Comparison of ENCODE assay signal across 11 cellular contexts in genomic region chr10:13087986-13088618, GRCh38. TPM values are rescaled to one million over a fixed set of nuclear protein-coding genes. Genes with fewer than 3 reads are reported as not detected.
DNase-seq lines count a peak whose midpoint lies in the region; ATAC-seq, FAIRE-seq and TF ChIP-seq lines count a peak whose summit lies in the region.
"Had no signal": no experiment of that assay in that cellular context is flagged by ENCODE, and none has a peak within 500 bp of the region (broad histone marks: within the 10 kb centered on the region; RNA-seq: fewer than 3 reads in every experiment).

No MANE protein-coding gene starts in this region.

- peak; percentile 38 to 71 for DNase-seq in A549 (ENCODE audit: low read depth in 1 of 2, low spot score in 1 of 2)
- DNase-seq in GM04504 (ENCODE audit: low read depth), result peak; percentile 46
- DNase-seq in amniotic stem cell (lab: John Stamatoyannopoulos, UW), result peak; percentile 52
- no peak for DNase-seq in left ventricle myocardium superior
- no peak for DNase-seq in stimulated activated naive CD8-positive, alpha-beta T cell treated with anti-CD3 and anti-CD28 coated beads, Interleukin-15, amount 100 ng/mL, for 72 hours
- no peak for DNase-seq in T-helper 9 cell
- DNase-seq in GM13977 (ENCODE audit: low spot score), result no peak
- DNase-seq: ovary had no signal

- 1% methylated on average over 7 of the region's 7 CpGs for WGBS in A549 (ENCODE audit: missing lambda C conversion rate)

- no peak overlapping the region for H3K4me3 ChIP-seq in A549
- H3K4me3 ChIP-seq: ovary, vagina had no signal

- H3K4me1 ChIP-seq in A549, result peaks cover 17% of the 10 kb centered on the region

- CTCF ChIA-PET in A549 (lab: Yijun Ruan, JAX), result interaction anchor here (0.6 to 3.6 kb wide), 6 partner anchors 11 to 788 kb away, joined by 3 to 28 read pairs (median 5); partner anchors contain the start of gene OPTN

- TF ChIP-seq CTCF in A549 (IDR thresholded peaks at IDR 0.05) (no peak), GM13977 (IDR thresholded peaks at IDR 0.05; ENCODE audit: extremely low read depth, insufficient read depth, missing control alignments) (no peak)

- H3K9me3 Mint-ChIP-seq in stimulated activated naive CD8-positive, alpha-beta T cell treated with anti-CD3 and anti-CD28 coated beads, Interleukin-15, amount 100 ng/mL, for 72 hours, result peaks cover 3 to 9% of the 10 kb centered on the region in 2 donors

- no peak for FAIRE-seq in A549 (lab: Jason Lieb, UNC)

- in situ Hi-C loops in GM13977 (cut with MboI; ENCODE audit: low pct_unique_long_range_greater_than_20kb, low sequenced_read_pairs, unreplicated experiment), result loop anchor here (25.0 kb wide), 1 partner anchor 826 kb away; no protein-coding TSS in a partner anchor

- no peaks in the 10 kb centered on the region for H3K4me1 Mint-ChIP-seq in stimulated activated naive CD8-positive, alpha-beta T cell treated with anti-CD3 and anti-CD28 coated beads, Interleukin-15, amount 100 ng/mL, for 72 hours

- peaks cover 25% of the 10 kb centered on the region for H3K9me3 ChIP-seq in A549
- H3K9me3 ChIP-seq: ovary had no signal

- no peak for TF ChIP-seq EP300 in A549 (IDR thresholded peaks at IDR 0.05)

- 0 out of 6 replicates have a peak overlapping the region, but pooled peaks of 1 of the 2 experiments have one; percentile 38 for H3K27ac ChIP-seq in A549
- H3K27ac ChIP-seq: ovary, vagina had no signal

- H3K27ac Mint-ChIP-seq in stimulated activated naive CD8-positive, alpha-beta T cell treated with anti-CD3 and anti-CD28 coated beads, Interleukin-15, amount 100 ng/mL, for 72 hours, result no peak overlapping the region
- H3K27ac Mint-ChIP-seq: activated naive CD8-positive, alpha-beta T cell had no signal

- TF ChIP-seq POLR2A in A549 (IDR thresholded peaks at IDR 0.05; ENCODE audit: low read length) (no peak), GM18505 (IDR thresholded peaks at IDR 0.05; ENCODE audit: borderline replicate concordance, extremely low read depth, insufficient read depth, insufficient read length) (no peak)

- POLR2A ChIA-PET in A549 (lab: Yijun Ruan, JAX), result interaction anchor here (0.5 to 0.7 kb wide), 2 partner anchors 727 to 817 kb away, joined by 3 read pairs; no protein-coding TSS in a partner anchor

- intact Hi-C loops in left ventricle myocardium superior (cut with micrococcal nuclease), result no loop called here

- H3K4me2 ChIP-seq in A549, result peak overlapping the region; percentile 48

- no peak overlapping the region for H3K4me3 Mint-ChIP-seq in stimulated activated naive CD8-positive, alpha-beta T cell treated with anti-CD3 and anti-CD28 coated beads, Interleukin-15, amount 100 ng/mL, for 72 hours
- H3K4me3 Mint-ChIP-seq: activated naive CD8-positive, alpha-beta T cell had no signal

- no peak for TF ChIP-seq RAD21 in A549 (conservative IDR thresholded peaks at IDR 0.05 in 1 of 2, IDR thresholded peaks at IDR 0.05 in 1 of 2)

- no peaks in the 10 kb centered on the region for H3K27me3 Mint-ChIP-seq in stimulated activated naive CD8-positive, alpha-beta T cell treated with anti-CD3 and anti-CD28 coated beads, Interleukin-15, amount 100 ng/mL, for 72 hours

- ATAC-seq in A549, result peak; percentile 83 to 89
- peak; percentile 40 for ATAC-seq in left ventricle myocardium superior
- ATAC-seq in stimulated activated naive CD8-positive, alpha-beta T cell treated with anti-CD3 and anti-CD28 coated beads, Interleukin-15, amount 100 ng/mL, for 72 hours, result no peak
- no peak for ATAC-seq in GM18505 (IDR thresholded peaks at IDR 0.05; ENCODE audit: unreplicated experiment)

TF ChIP-seq in A549, 52 proteins besides CTCF, POLR2A, EP300 and RAD21:
- no peak for TF ChIP-seq ZFP36 (IDR thresholded peaks at IDR 0.05; ENCODE audit: borderline replicate concordance, partially characterized antibody)
- TF ChIP-seq, protein P1, sequence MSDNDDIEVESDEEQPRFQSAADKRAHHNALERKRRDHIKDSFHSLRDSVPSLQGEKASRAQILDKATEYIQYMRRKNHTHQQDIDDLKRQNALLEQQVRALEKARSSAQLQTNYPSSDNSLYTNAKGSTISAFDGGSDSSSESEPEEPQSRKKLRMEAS (IDR thresholded peaks at IDR 0.05), result no peak
- TF ChIP-seq SMC3 (IDR thresholded peaks at IDR 0.05), result no peak
- TF ChIP-seq FOSL2 (IDR thresholded peaks at IDR 0.05), result peak; percentile 33; the same call in 1 of the 2 replicates
- peak; percentile 59 for TF ChIP-seq FOSL2 (CRISPR knock-in tag; IDR thresholded peaks at IDR 0.05)
- no peak for TF ChIP-seq ZSCAN20 (CRISPR knock-in tag; IDR thresholded peaks at IDR 0.05)
- TF ChIP-seq HOXB5 (CRISPR knock-in tag; IDR thresholded peaks at IDR 0.05), result 0 out of 2 replicates have a peak, but pooled peaks have one; percentile 17
- TF ChIP-seq JUNB (IDR thresholded peaks at IDR 0.05), result peak; percentile 68
- no peak for TF ChIP-seq KDM5A (IDR thresholded peaks at IDR 0.05)

RNA-seq across cellular contexts. Expression of gene OPTN, which starts 11.9 kb away (rescaled TPM):
- polyA plus RNA-seq in A549 (2011; rRNA removed) (24.3 and 33.2 TPM in 2 replicates), A549 (2017; fragmentation: RNase III; extraction: RNeasy Plus Mini Kit Qiagen cat#74134 plus additional on column Dnase treatment) (30.9 to 34.5 TPM (median 31.8 TPM) in 3 replicates)
- polyA plus RNA-seq in A549 (2012; cell fraction: cytosol; rRNA removed), result 7.4 and 8.2 TPM in 2 replicates
- 5.1 and 5.9 TPM in 2 replicates for polyA plus RNA-seq in A549 (2012; cell fraction: nucleus; rRNA removed)
- 26.9 and 27.5 TPM in 2 replicates for polyA minus RNA-seq in A549 (2011; rRNA and poly(A)+ RNA removed)
- total RNA-seq in left ventricle myocardium superior, result 167 TPM

Comparison
In these comparisons a context has a peak if more than half of its experiments do, and no peak if none do; other contexts are left out.
1. ATAC-seq: peak in A549 (2 of 2) and left ventricle myocardium superior (single experiment); none in stimulated activated naive CD8-positive, alpha-beta T cell treated with anti-CD3 and anti-CD28 coated beads, Interleukin-15, amount 100 ng/mL, for 72 hours (single experiment) and GM18505 (single experiment).
2. DNase-seq: peak in A549 (2 of 2), GM04504 (single experiment) and amniotic stem cell (single experiment); none in left ventricle myocardium superior (single experiment), stimulated activated naive CD8-positive, alpha-beta T cell treated with anti-CD3 and anti-CD28 coated beads, Interleukin-15, amount 100 ng/mL, for 72 hours (0 of 2), T-helper 9 cell (single experiment) and GM13977 (single experiment).